In genomic region chr18:8735274-8735673, GRCh38 we compare ENCODE assay signal across 2 cellular contexts.
TF ChIP-seq lines count a peak whose summit lies in the region.

No MANE protein-coding gene starts in this region.

TF ChIP-seq in HepG2, 621 proteins besides CTCF, POLR2A, EP300 and RAD21:
- TF ChIP-seq TEAD3 (CRISPR knock-in tag; optimal IDR thresholded peaks at IDR 0.05; ENCODE audit: borderline replicate concordance) = peak; percentile 21
- TF ChIP-seq, protein P1, sequence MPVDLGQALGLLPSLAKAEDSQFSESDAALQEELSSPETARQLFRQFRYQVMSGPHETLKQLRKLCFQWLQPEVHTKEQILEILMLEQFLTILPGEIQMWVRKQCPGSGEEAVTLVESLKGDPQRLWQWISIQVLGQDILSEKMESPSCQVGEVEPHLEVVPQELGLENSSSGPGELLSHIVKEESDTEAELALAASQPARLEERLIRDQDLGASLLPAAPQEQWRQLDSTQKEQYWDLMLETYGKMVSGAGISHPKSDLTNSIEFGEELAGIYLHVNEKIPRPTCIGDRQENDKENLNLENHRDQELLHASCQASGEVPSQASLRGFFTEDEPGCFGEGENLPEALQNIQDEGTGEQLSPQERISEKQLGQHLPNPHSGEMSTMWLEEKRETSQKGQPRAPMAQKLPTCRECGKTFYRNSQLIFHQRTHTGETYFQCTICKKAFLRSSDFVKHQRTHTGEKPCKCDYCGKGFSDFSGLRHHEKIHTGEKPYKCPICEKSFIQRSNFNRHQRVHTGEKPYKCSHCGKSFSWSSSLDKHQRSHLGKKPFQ (CRISPR knock-in tag; IDR thresholded peaks at IDR 0.05; ENCODE audit: insufficient replicate concordance) = no peak

TF ChIP-seq in H1, 55 proteins besides CTCF, POLR2A, EP300 and RAD21:
- TF ChIP-seq USF2 (IDR thresholded peaks at IDR 0.05; ENCODE audit: low read length) (no peak), MAFK (IDR thresholded peaks at IDR 0.05; ENCODE audit: low read depth, low read length) (no peak), BACH1 (IDR thresholded peaks at IDR 0.05; ENCODE audit: low read length) (no peak), TAF1 (IDR thresholded peaks at IDR 0.05; ENCODE audit: low read depth, low read length) (no peak)
- TF ChIP-seq, protein P2, sequence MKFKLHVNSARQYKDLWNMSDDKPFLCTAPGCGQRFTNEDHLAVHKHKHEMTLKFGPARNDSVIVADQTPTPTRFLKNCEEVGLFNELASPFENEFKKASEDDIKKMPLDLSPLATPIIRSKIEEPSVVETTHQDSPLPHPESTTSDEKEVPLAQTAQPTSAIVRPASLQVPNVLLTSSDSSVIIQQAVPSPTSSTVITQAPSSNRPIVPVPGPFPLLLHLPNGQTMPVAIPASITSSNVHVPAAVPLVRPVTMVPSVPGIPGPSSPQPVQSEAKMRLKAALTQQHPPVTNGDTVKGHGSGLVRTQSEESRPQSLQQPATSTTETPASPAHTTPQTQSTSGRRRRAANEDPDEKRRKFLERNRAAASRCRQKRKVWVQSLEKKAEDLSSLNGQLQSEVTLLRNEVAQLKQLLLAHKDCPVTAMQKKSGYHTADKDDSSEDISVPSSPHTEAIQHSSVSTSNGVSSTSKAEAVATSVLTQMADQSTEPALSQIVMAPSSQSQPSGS (IDR thresholded peaks at IDR 0.05; ENCODE audit: low read length) = no peak
